In genomic region chr2:111523009-111523408, GRCh38 we compare ENCODE assay signal across 1 cellular context.
TF ChIP-seq lines count a peak whose summit lies in the region.

No MANE protein-coding gene starts in this region.

TF ChIP-seq in H1, 55 proteins besides CTCF, POLR2A, EP300 and RAD21:
- TF ChIP-seq CEBPB (IDR thresholded peaks at IDR 0.05; ENCODE audit: low read depth, low read length): no peak
